In genomic region chr16:58044266-58045019, GRCh38 we compare ENCODE assay signal across 23 cellular contexts.
"Had no signal": no experiment of that assay in that cellular context is flagged by ENCODE, and none has a peak within 500 bp of the region (broad histone marks: within the 10 kb centered on the region; RNA-seq: fewer than 3 reads in every experiment).

No MANE protein-coding gene starts in this region.

- H3K27ac Mint-ChIP-seq: immature natural killer cell; nephron; stimulated activated naive B cell treated with anti-CD40 and anti-IgM and Interleukin-4, amounts not matched to agents 10 μg/mL and 1 μg/mL and 100 μg/mL, for 72 hours had no signal

- H3K4me1 ChIP-seq: vagina had no signal

- H3K4me3 ChIP-seq: esophagus squamous epithelium, gastroesophageal sphincter, lower lobe of right lung, testis, tibial nerve, upper lobe of right lung, vagina had no signal

- H3K9me3 Mint-ChIP-seq: immature natural killer cell; naive B cell; nephron; stimulated activated naive B cell treated with anti-CD40 and anti-IgM and Interleukin-4, amounts not matched to agents 10 μg/mL and 1 μg/mL and 100 μg/mL, for 72 hours; stimulated activated naive CD8-positive, alpha-beta T cell treated with anti-CD3 and anti-CD28 coated beads, Interleukin-15, amount 100 ng/mL, for 72 hours had no signal

- H3K4me1 Mint-ChIP-seq: immature natural killer cell; naive B cell; stimulated activated naive B cell treated with anti-CD40 and anti-IgM and Interleukin-4, amounts not matched to agents 10 μg/mL and 1 μg/mL and 100 μg/mL, for 72 hours; stimulated activated naive CD8-positive, alpha-beta T cell treated with anti-CD3 and anti-CD28 coated beads, Interleukin-15, amount 100 ng/mL, for 72 hours had no signal

- DNase-seq: effector memory CD4-positive, alpha-beta T cell; esophagus squamous epithelium; foreskin fibroblast; glutamatergic neuron; immature natural killer cell; kidney; left colon; lower lobe of right lung; mesenchymal stem cell; midbrain; naive B cell; stimulated activated CD4-positive, alpha-beta T cell treated with anti-CD3 and anti-CD28 coated beads, Interleukin-2, amount 100 ng/mL, for 24 hours; stimulated activated CD4-positive, alpha-beta T cell treated with anti-CD3 and anti-CD28 coated beads, Interleukin-4, amount 100 ng/mL, for 4 hours; stimulated activated naive B cell treated with anti-CD40 and anti-IgM and Interleukin-4, amounts not matched to agents 10 μg/mL and 1 μg/mL and 100 μg/mL, for 72 hours; stimulated activated naive CD8-positive, alpha-beta T cell treated with anti-CD3 and anti-CD28 coated beads, Interleukin-15, amount 100 ng/mL, for 72 hours; testis; upper lobe of right lung had no signal

- H3K27ac ChIP-seq: esophagus squamous epithelium, gastroesophageal sphincter, lower lobe of right lung, neutrophil, testis, upper lobe of right lung, vagina had no signal

- H3K27me3 Mint-ChIP-seq: stimulated activated naive CD8-positive, alpha-beta T cell treated with anti-CD3 and anti-CD28 coated beads, Interleukin-15, amount 100 ng/mL, for 72 hours had no signal

- H3K36me3 Mint-ChIP-seq: immature natural killer cell; naive B cell; stimulated activated naive B cell treated with anti-CD40 and anti-IgM and Interleukin-4, amounts not matched to agents 10 μg/mL and 1 μg/mL and 100 μg/mL, for 72 hours had no signal

- H3K27me3 ChIP-seq: esophagus squamous epithelium, gastroesophageal sphincter, neutrophil, testis, tibial nerve, upper lobe of right lung, vagina had no signal

- ATAC-seq: gastroesophageal sphincter; left colon; lower lobe of right lung; sciatic nerve; stimulated activated naive B cell treated with anti-CD40 and anti-IgM and Interleukin-4, amounts not matched to agents 10 μg/mL and 1 μg/mL and 100 μg/mL, for 72 hours; stimulated activated naive CD8-positive, alpha-beta T cell treated with anti-CD3 and anti-CD28 coated beads, Interleukin-15, amount 100 ng/mL, for 72 hours; upper lobe of right lung had no signal

- H3K9me3 ChIP-seq: esophagus squamous epithelium, gastroesophageal sphincter, lower lobe of right lung, neutrophil, testis, tibial nerve, upper lobe of right lung, vagina had no signal

- H3K36me3 ChIP-seq: neutrophil, vagina had no signal

- H3K4me3 Mint-ChIP-seq: immature natural killer cell; naive B cell; nephron; stimulated activated naive B cell treated with anti-CD40 and anti-IgM and Interleukin-4, amounts not matched to agents 10 μg/mL and 1 μg/mL and 100 μg/mL, for 72 hours; stimulated activated naive CD8-positive, alpha-beta T cell treated with anti-CD3 and anti-CD28 coated beads, Interleukin-15, amount 100 ng/mL, for 72 hours had no signal
